In genomic region chr3:124997303-124998246, GRCh38 we compare ENCODE assay signal across 14 cellular contexts. TPM values are rescaled to one million over a fixed set of nuclear protein-coding genes. Genes with fewer than 3 reads are reported as not detected.
DNase-seq lines count a peak whose midpoint lies in the region; ATAC-seq and TF ChIP-seq lines count a peak whose summit lies in the region.
"Had no signal": no experiment of that assay in that cellular context is flagged by ENCODE, and none has a peak within 500 bp of the region (broad histone marks: within the 10 kb centered on the region; RNA-seq: fewer than 3 reads in every experiment).

No MANE protein-coding gene starts in this region.

- intact Hi-C loops in Right ventricle myocardium inferior (cut with DNase I) (loop anchor here (5.0 to 10.0 kb wide), 2 partner anchors 145 to 377 kb away; partner anchors contain the start of gene ZNF148), lower lobe of right lung (cut with DNase I) (no loop called here)

- peaks cover 0 to 89% of the 10 kb centered on the region in 2 donors for H3K4me1 ChIP-seq in right atrium auricular region
- peaks cover 76% of the 10 kb centered on the region for H3K4me1 ChIP-seq in lower lobe of right lung

- no peak for TF ChIP-seq CTCF in right atrium auricular region (IDR thresholded peaks at IDR 0.05)
- no peak for TF ChIP-seq CTCF in WERI-Rb-1 (IDR thresholded peaks at IDR 0.05; ENCODE audit: low read depth, low read length)
- TF ChIP-seq CTCF in lower lobe of right lung (IDR thresholded peaks at IDR 0.05), result no peak

- DNase-seq in right atrium auricular region (ENCODE audit: low spot score) (no peak), Right ventricle myocardium inferior (ENCODE audit: missing footprints) (no peak), WERI-Rb-1 (no peak), lower lobe of right lung (no peak), germinal center (ENCODE audit: low spot score) (no peak), NCI-H146 (lab: John Stamatoyannopoulos, UW) (no peak)
- DNase-seq: activated B cell treated with CpG ODN at 0.5 μM for 24 hours, IMR-90, kidney, NCI-H2029, NCI-H446 treated with DMSO at 0.1 percent for 48 hours had no signal

- no peaks in the 10 kb centered on the region for H3K27me3 ChIP-seq in right atrium auricular region
- no peaks in the 10 kb centered on the region for H3K27me3 ChIP-seq in WERI-Rb-1 (ENCODE audit: insufficient read depth, low read depth, severe bottlenecking)
- no peaks in the 10 kb centered on the region for H3K27me3 ChIP-seq in lower lobe of right lung (ENCODE audit: low read depth)
- H3K27me3 ChIP-seq: hepatocyte had no signal

- ATAC-seq in Right ventricle myocardium inferior, result no peak
- no peak for ATAC-seq in lower lobe of right lung
- ATAC-seq in HG03457 (IDR thresholded peaks at IDR 0.05; ENCODE audit: unreplicated experiment), result no peak
- no peak for ATAC-seq in HG03135 (IDR thresholded peaks at IDR 0.05; ENCODE audit: unreplicated experiment)

- H3K27ac ChIP-seq in right atrium auricular region, result peak overlapping the region; percentile 19 to 42
- H3K27ac ChIP-seq in WERI-Rb-1, result peak overlapping the region; percentile 63
- H3K27ac ChIP-seq in lower lobe of right lung, result peak overlapping the region; percentile 4
- H3K27ac ChIP-seq: hepatocyte had no signal

- H3K4me3 ChIP-seq in right atrium auricular region (no peak overlapping the region), WERI-Rb-1 (ENCODE audit: low read depth, low read length) (no peak overlapping the region), lower lobe of right lung (no peak overlapping the region)
- H3K4me3 ChIP-seq: hepatocyte had no signal

- H3K9me3 ChIP-seq in right atrium auricular region, result no peaks in the 10 kb centered on the region
- no peaks in the 10 kb centered on the region for H3K9me3 ChIP-seq in WERI-Rb-1 (ENCODE audit: severe bottlenecking)
- H3K9me3 ChIP-seq in lower lobe of right lung, result no peaks in the 10 kb centered on the region

- H3K36me3 ChIP-seq in right atrium auricular region (peaks cover 81% of the 10 kb centered on the region), WERI-Rb-1 (peaks cover 100% of the 10 kb centered on the region), lower lobe of right lung (peaks cover 89% of the 10 kb centered on the region)

RNA-seq across cellular contexts. Expression of gene HEG1, which starts 58.2 kb away (rescaled TPM):
- total RNA-seq in right atrium auricular region (100 to 1,000 TPM; 202 to 210 TPM), Right ventricle myocardium inferior (95.0 TPM), lower lobe of right lung (157 TPM)

Comparison
In these comparisons a context has a peak if more than half of its experiments do, and no peak if none do; other contexts are left out.
1. H3K27ac ChIP-seq: peak in every context shown above with its lines; median percentile 63 in WERI-Rb-1; 30 in right atrium auricular region; 4 in lower lobe of right lung.